ENCODE assay signal across 31 cellular contexts in the genomic region with DNA sequence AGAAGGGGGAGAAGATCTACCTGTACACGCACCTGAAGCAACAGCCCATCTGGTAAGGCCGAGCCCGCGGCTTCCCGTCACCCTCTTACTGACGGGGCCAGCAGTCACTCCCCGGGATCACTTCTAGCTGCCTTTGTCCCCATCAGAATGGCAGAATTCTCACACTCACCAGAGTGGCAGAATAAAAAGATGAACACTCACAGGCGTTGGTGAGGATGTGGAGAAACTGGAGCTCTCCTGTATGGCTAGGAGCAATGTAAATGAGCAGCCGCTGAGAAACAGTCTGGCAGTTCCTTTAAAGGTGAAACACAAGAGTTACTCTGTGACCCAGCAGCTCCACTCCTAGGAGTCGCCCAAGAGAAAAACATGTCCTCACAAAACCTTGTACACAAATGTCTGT. TPM values are rescaled to one million over a fixed set of nuclear protein-coding genes. Genes with fewer than 3 reads are reported as not detected.
"Had no signal": no experiment of that assay in that cellular context is flagged by ENCODE, and none has a peak within 500 bp of the region (broad histone marks: within the 10 kb centered on the region; RNA-seq: fewer than 3 reads in every experiment).

No MANE protein-coding gene starts in this region.

- H3K27me3 ChIP-seq: ascending aorta had no signal

- H3K4me1 ChIP-seq: ascending aorta had no signal

- H3K4me3 ChIP-seq: ascending aorta had no signal

- ATAC-seq: activated CD8-positive, alpha-beta memory T cell treated with anti-CD3 and anti-CD28 coated beads, Interleukin-2, amount 10 ng/mL, durations not matched to agents 7 days and 5 days; activated CD8-positive, alpha-beta T cell treated with anti-CD3 and anti-CD28 coated beads, Interleukin-2, amount 10 ng/mL, durations not matched to agents 7 days and 5 days; activated naive CD8-positive, alpha-beta T cell treated with anti-CD3 and anti-CD28 coated beads, Interleukin-2, amount 50 U/mL, for 24 hours had no signal

- DNase-seq: activated B cell treated with CpG ODN at 0.5 μM for 24 hours; activated CD4-positive, alpha-beta memory T cell treated with anti-CD3 and anti-CD28 coated beads, Interleukin-2, amount 10 ng/mL, durations not matched to agents 7 days and 5 days; activated CD4-positive, alpha-beta T cell treated with anti-CD3 and anti-CD28 coated beads for 48 hours; activated CD4-positive, alpha-beta T cell treated with anti-CD3 and anti-CD28 coated beads, Interleukin-2, amount 10 ng/mL, durations not matched to agents 7 days and 5 days; activated CD4-positive, alpha-beta T cell treated with anti-CD3 and anti-CD28 coated beads, Interleukin-2, amount 50 U/mL, for 48 hours; activated CD4-positive, CD25-positive, alpha-beta regulatory T cell treated with anti-CD3 and anti-CD28 coated beads, Interleukin-2, amount 50 U/mL, for 72 hours; activated CD8-positive, alpha-beta memory T cell treated with anti-CD3 and anti-CD28 coated beads for 24 hours; activated CD8-positive, alpha-beta memory T cell treated with anti-CD3 and anti-CD28 coated beads, Interleukin-2, amount 10 ng/mL, durations not matched to agents 7 days and 5 days; activated CD8-positive, alpha-beta memory T cell treated with anti-CD3 and anti-CD28 coated beads, Interleukin-2, amount 50 U/mL, for 48 hours; activated CD8-positive, alpha-beta T cell treated with anti-CD3 and anti-CD28 coated beads, Interleukin-2, amount 10 ng/mL, durations not matched to agents 7 days and 5 days; activated effector memory CD4-positive, alpha-beta T cell treated with Interleukin-2 at 50 U/mL for 16 hours; activated gamma-delta T cell; activated naive CD4-positive, alpha-beta T cell treated with anti-CD3 and anti-CD28 coated beads, Interleukin-2, amount 10 ng/mL, durations not matched to agents 7 days and 5 days; activated naive CD4-positive, alpha-beta T cell treated with Interleukin-2 at 50 U/mL for 16 hours; activated naive CD8-positive, alpha-beta T cell treated with anti-CD3 and anti-CD28 coated beads, Interleukin-2, amount 10 ng/mL, durations not matched to agents 7 days and 5 days; activated naive CD8-positive, alpha-beta T cell treated with anti-CD3 and anti-CD28 coated beads, Interleukin-2, amount 50 U/mL, for 24 hours; activated T-cell treated with anti-CD3 and anti-CD28 coated beads, Interleukin-2, amount 50 U/mL, for 24 hours; activated T-cell treated with anti-CD3 and anti-CD28 coated beads, Interleukin-2, amount 50 U/mL, for 48 hours; amygdala; anterior cingulate cortex; caudate nucleus; cerebellar nuclear complex; T-helper 1 cell; T-helper 2 cell; T-helper 9 cell had no signal

- H3K27ac ChIP-seq: ascending aorta, VCaP had no signal

- H3K9me3 ChIP-seq: ascending aorta had no signal

- FAIRE-seq: TTC549 had no signal

RNA-seq across cellular contexts. Expression of gene CIBAR2, which starts 33.3 kb away (rescaled TPM):
- total RNA-seq: activated B cell treated with CpG ODN at 0.5 μM for 24 hours; activated CD4-positive, alpha-beta memory T cell treated with anti-CD3 and anti-CD28 coated beads, Interleukin-2, amount 10 ng/mL, durations not matched to agents 7 days and 5 days; activated CD4-positive, alpha-beta T cell treated with anti-CD3 and anti-CD28 coated beads, Interleukin-2, amount 10 ng/mL, durations not matched to agents 7 days and 5 days; activated CD8-positive, alpha-beta memory T cell treated with anti-CD3 and anti-CD28 coated beads, Interleukin-2, amount 10 ng/mL, durations not matched to agents 7 days and 5 days; activated CD8-positive, alpha-beta T cell treated with anti-CD3 and anti-CD28 coated beads, Interleukin-2, amount 10 ng/mL, durations not matched to agents 7 days and 5 days; activated naive CD8-positive, alpha-beta T cell treated with anti-CD3 and anti-CD28 coated beads, Interleukin-2, amount 10 ng/mL, durations not matched to agents 7 days and 5 days; activated T-helper 2 cell treated with anti-CD3 and anti-CD28 coated beads, Interferon-gamma antibody, Interleukin-2, Interleukin-4, amounts not matched to agents 10 μg/mL and 5 μg/mL and 100 μg/mL, durations not matched to agents 14 hours and 24 hours and 36 hours; ascending aorta; chondrocyte had no signal
- polyA plus RNA-seq: adipose tissue had no signal
